ENCODE assay signal across 8 cellular contexts in genomic region chr7:106071999-106072714, GRCh38. TPM values are rescaled to one million over a fixed set of nuclear protein-coding genes. Genes with fewer than 3 reads are reported as not detected.
DNase-seq lines count a peak whose midpoint lies in the region; ATAC-seq and TF ChIP-seq lines count a peak whose summit lies in the region.

No MANE protein-coding gene starts in this region.

- peak; percentile 11 for ATAC-seq in HG03432 (IDR thresholded peaks at IDR 0.05; ENCODE audit: unreplicated experiment)
- no peak for ATAC-seq in activated CD4-positive, CD25-positive, alpha-beta regulatory T cell treated with anti-CD3 and anti-CD28 coated beads, Interleukin-2, amount 50 U/mL, for 24 hours

- H3K27ac ChIP-seq in Peyer's patch (peak overlapping the region; percentile 63 to 90 (median 81)), stomach smooth muscle (ENCODE audit: low read length) (peak overlapping the region; percentile 41)

- peaks cover 0 to 32% (median 19%) of the 10 kb centered on the region in 4 donors for H3K4me1 ChIP-seq in Peyer's patch
- H3K4me1 ChIP-seq in stomach smooth muscle (ENCODE audit: control insufficient read depth, insufficient read depth, low read length): peaks cover 43% of the 10 kb centered on the region

- TF ChIP-seq CTCF in Peyer's patch (IDR thresholded peaks at IDR 0.05) (no peak), fibroblast of the aortic adventitia (IDR thresholded peaks at IDR 0.05; ENCODE audit: insufficient read depth, low read length) (no peak)

- DNase-seq in DMS 273 treated with DMSO at 0.1 percent for 48 hours (lab: John Stamatoyannopoulos, UW) (peak; percentile 51), Peyer's patch (no peak), fibroblast of the aortic adventitia (ENCODE audit: low read depth) (peak; percentile 24), D341Med (ENCODE audit: low spot score) (no peak)
- no peak for DNase-seq in stimulated activated CD4-positive, alpha-beta T cell treated with anti-CD3 and anti-CD28 coated beads, Interleukin-15, amount 100 ng/mL, for 24 hours

- no peak overlapping the region for H3K4me3 ChIP-seq in Peyer's patch
- H3K4me3 ChIP-seq in fibroblast of the aortic adventitia (ENCODE audit: low read depth, low read length): no peak overlapping the region
- H3K4me3 ChIP-seq in stomach smooth muscle (ENCODE audit: low read length in 2 of 2): no peak overlapping the region

- no peak overlapping the region for H3K9ac ChIP-seq in stomach smooth muscle (ENCODE audit: low read length in 2 of 2)

- H3K36me3 ChIP-seq in Peyer's patch: no peaks in the 10 kb centered on the region
- no peaks in the 10 kb centered on the region for H3K36me3 ChIP-seq in stomach smooth muscle (ENCODE audit: control insufficient read depth in 2 of 2, insufficient read depth in 2 of 2, low read length in 2 of 2)

- H3K27me3 ChIP-seq in Peyer's patch: no peaks in the 10 kb centered on the region
- H3K27me3 ChIP-seq in stomach smooth muscle (ENCODE audit: control insufficient read depth in 1 of 2, insufficient read depth in 2 of 2, low read length in 2 of 2): no peaks in the 10 kb centered on the region

- H3K9me3 ChIP-seq in Peyer's patch (no peaks in the 10 kb centered on the region), stomach smooth muscle (ENCODE audit: control insufficient read depth in 2 of 2, low read length in 2 of 2) (no peaks in the 10 kb centered on the region)

- no peak for TF ChIP-seq POLR2A in Peyer's patch (IDR thresholded peaks at IDR 0.05)

RNA-seq across cellular contexts. Expression of gene SYPL1, which starts 40.0 kb away (rescaled TPM):
- 10 to 100 TPM; 45.2 to 77.6 (median 53.3) TPM for total RNA-seq in Peyer's patch
- total RNA-seq in fibroblast of the aortic adventitia (ENCODE audit: low replicate concordance): 69.5 and 72.2 TPM in 2 replicates

Comparison
In these comparisons a context has a peak if more than half of its experiments do, and no peak if none do; other contexts are left out.
1. DNase-seq: peak in DMS 273 treated with DMSO at 0.1 percent for 48 hours (single experiment) and fibroblast of the aortic adventitia (single experiment); none in Peyer's patch (0 of 3), D341Med (single experiment) and stimulated activated CD4-positive, alpha-beta T cell treated with anti-CD3 and anti-CD28 coated beads, Interleukin-15, amount 100 ng/mL, for 24 hours (single experiment).